In genomic region chr11:82547163-82547560, GRCh38 we compare ENCODE assay signal across 19 cellular contexts.
DNase-seq lines count a peak whose midpoint lies in the region; ATAC-seq and TF ChIP-seq lines count a peak whose summit lies in the region.
"Had no signal": no experiment of that assay in that cellular context is flagged by ENCODE, and none has a peak within 500 bp of the region (broad histone marks: within the 10 kb centered on the region; RNA-seq: fewer than 3 reads in every experiment).

No MANE protein-coding gene starts in this region.

- DNase-seq in NCI-H748 (lab: John Stamatoyannopoulos, UW; ENCODE audit: unreplicated experiment): peak; percentile 49
- no peak for DNase-seq in NCI-H748 treated with DMSO at 0.1 percent for 48 hours (lab: John Stamatoyannopoulos, UW)
- peak; percentile 93 for DNase-seq in NCI-H69 (lab: John Stamatoyannopoulos, UW)
- no peak for DNase-seq in endodermal cell
- peak; percentile 7 for DNase-seq in skeletal muscle cell (ENCODE audit: low read depth)
- DNase-seq in naive thymus-derived CD8-positive, alpha-beta T cell: no peak
- DNase-seq in foreskin melanocyte: no peak
- no peak for DNase-seq in BE2C
- DNase-seq: activated CD4-positive, alpha-beta T cell treated with anti-CD3 and anti-CD28 coated beads, Interleukin-2, amount 10 ng/mL, durations not matched to agents 24 days and 14 days; activated CD8-positive, alpha-beta memory T cell treated with anti-CD3 and anti-CD28 coated beads, Interleukin-2, amount 10 ng/mL, durations not matched to agents 7 days and 5 days; activated naive CD8-positive, alpha-beta T cell treated with anti-CD3 and anti-CD28 coated beads for 36 hours; heart right ventricle; mucosa of descending colon; NCI-H187 treated with DMSO at 0.1 percent for 48 hours; T-helper 1 cell had no signal

- H3K36me3 ChIP-seq in endodermal cell (ENCODE audit: control insufficient read depth, insufficient read depth, low read length) (no peaks in the 10 kb centered on the region), BE2C (no peaks in the 10 kb centered on the region)
- H3K36me3 ChIP-seq: BLaER1 treated with 17β-estradiol and CSF1 and Interleukin-3, amounts not matched to agents 10 nM and 100 nM; heart right ventricle; neutrophil had no signal

- peaks cover 4% of the 10 kb centered on the region for H3K4me1 Mint-ChIP-seq in endodermal cell
- H3K4me1 Mint-ChIP-seq in naive thymus-derived CD8-positive, alpha-beta T cell: no peaks in the 10 kb centered on the region
- H3K4me1 Mint-ChIP-seq: activated CD4-positive, alpha-beta T cell treated with anti-CD3 and anti-CD28 coated beads, Interleukin-2, amount 10 ng/mL, durations not matched to agents 24 days and 14 days; activated CD8-positive, alpha-beta memory T cell treated with anti-CD3 and anti-CD28 coated beads, Interleukin-2, amount 10 ng/mL, durations not matched to agents 7 days and 5 days; activated naive CD8-positive, alpha-beta T cell treated with anti-CD3 and anti-CD28 coated beads for 36 hours had no signal

- H3K9me3 Mint-ChIP-seq in endodermal cell: peaks cover 2% of the 10 kb centered on the region
- peaks cover 0 to 10% (median 0%) of the 10 kb centered on the region in 9 donors for H3K9me3 Mint-ChIP-seq in naive thymus-derived CD8-positive, alpha-beta T cell
- H3K9me3 Mint-ChIP-seq: activated CD4-positive, alpha-beta T cell treated with anti-CD3 and anti-CD28 coated beads, Interleukin-2, amount 10 ng/mL, durations not matched to agents 24 days and 14 days; activated naive CD8-positive, alpha-beta T cell treated with anti-CD3 and anti-CD28 coated beads for 36 hours had no signal

- TF ChIP-seq CTCF in endodermal cell (conservative IDR thresholded peaks at IDR 0.05) (no peak), BE2C (IDR thresholded peaks at IDR 0.05; ENCODE audit: low read depth, low read length) (no peak)

- ATAC-seq in naive thymus-derived CD8-positive, alpha-beta T cell: no peak
- ATAC-seq: A549; activated CD8-positive, alpha-beta memory T cell treated with anti-CD3 and anti-CD28 coated beads, Interleukin-2, amount 10 ng/mL, durations not matched to agents 7 days and 5 days; mucosa of descending colon had no signal

- no peaks in the 10 kb centered on the region for H3K27me3 ChIP-seq in endodermal cell (ENCODE audit: control insufficient read depth, insufficient read depth, low read length, poor library complexity, severe bottlenecking)
- H3K27me3 ChIP-seq in BE2C: no peaks in the 10 kb centered on the region
- H3K27me3 ChIP-seq: BLaER1 treated with 17β-estradiol and CSF1 and Interleukin-3, amounts not matched to agents 10 nM and 100 nM; heart right ventricle; neutrophil had no signal

- H3K4me3 ChIP-seq in endodermal cell (ENCODE audit: low read length) (no peak overlapping the region), skeletal muscle cell (ENCODE audit: low read depth, low read length) (no peak overlapping the region), BE2C (ENCODE audit: low read depth, low read length) (no peak overlapping the region)
- H3K4me3 ChIP-seq: A549; BLaER1 treated with 17β-estradiol and CSF1 and Interleukin-3, amounts not matched to agents 10 nM and 100 nM; heart right ventricle; mucosa of descending colon had no signal

- H3K27me3 Mint-ChIP-seq in endodermal cell (ENCODE audit: insufficient read depth): peaks cover 5% of the 10 kb centered on the region
- H3K27me3 Mint-ChIP-seq in naive thymus-derived CD8-positive, alpha-beta T cell: peaks cover 0 to 20% (median 4%) of the 10 kb centered on the region in 5 donors
- H3K27me3 Mint-ChIP-seq: activated CD4-positive, alpha-beta T cell treated with anti-CD3 and anti-CD28 coated beads, Interleukin-2, amount 10 ng/mL, durations not matched to agents 24 days and 14 days; activated CD8-positive, alpha-beta memory T cell treated with anti-CD3 and anti-CD28 coated beads, Interleukin-2, amount 10 ng/mL, durations not matched to agents 7 days and 5 days; activated naive CD8-positive, alpha-beta T cell treated with anti-CD3 and anti-CD28 coated beads for 36 hours had no signal

- no peaks in the 10 kb centered on the region for H3K9me3 ChIP-seq in endodermal cell (ENCODE audit: control insufficient read depth, low read length)
- H3K9me3 ChIP-seq in BE2C: no peaks in the 10 kb centered on the region
- H3K9me3 ChIP-seq: A549, mucosa of descending colon, neutrophil had no signal

- H3K27ac Mint-ChIP-seq in endodermal cell: no peak overlapping the region
- H3K27ac Mint-ChIP-seq in naive thymus-derived CD8-positive, alpha-beta T cell: no peak overlapping the region
- H3K27ac Mint-ChIP-seq: activated CD4-positive, alpha-beta T cell treated with anti-CD3 and anti-CD28 coated beads, Interleukin-2, amount 10 ng/mL, durations not matched to agents 24 days and 14 days; activated CD8-positive, alpha-beta memory T cell treated with anti-CD3 and anti-CD28 coated beads, Interleukin-2, amount 10 ng/mL, durations not matched to agents 7 days and 5 days; activated naive CD8-positive, alpha-beta T cell treated with anti-CD3 and anti-CD28 coated beads for 36 hours; IgD-negative memory B cell had no signal

- no peak overlapping the region for H3K4me3 Mint-ChIP-seq in endodermal cell
- H3K4me3 Mint-ChIP-seq in naive thymus-derived CD8-positive, alpha-beta T cell: no peak overlapping the region
- H3K4me3 Mint-ChIP-seq: activated CD4-positive, alpha-beta T cell treated with anti-CD3 and anti-CD28 coated beads, Interleukin-2, amount 10 ng/mL, durations not matched to agents 24 days and 14 days; activated CD8-positive, alpha-beta memory T cell treated with anti-CD3 and anti-CD28 coated beads, Interleukin-2, amount 10 ng/mL, durations not matched to agents 7 days and 5 days; activated naive CD8-positive, alpha-beta T cell treated with anti-CD3 and anti-CD28 coated beads for 36 hours; IgD-negative memory B cell had no signal

- no peaks in the 10 kb centered on the region for H3K36me3 Mint-ChIP-seq in endodermal cell (ENCODE audit: low read depth)
- H3K36me3 Mint-ChIP-seq in naive thymus-derived CD8-positive, alpha-beta T cell: no peaks in the 10 kb centered on the region
- H3K36me3 Mint-ChIP-seq: activated CD8-positive, alpha-beta memory T cell treated with anti-CD3 and anti-CD28 coated beads, Interleukin-2, amount 10 ng/mL, durations not matched to agents 7 days and 5 days; activated naive CD8-positive, alpha-beta T cell treated with anti-CD3 and anti-CD28 coated beads for 36 hours had no signal

- no peak overlapping the region for H3K9ac ChIP-seq in endodermal cell (ENCODE audit: extremely low read depth, low read length, poor library complexity, severe bottlenecking)
- H3K9ac ChIP-seq: BLaER1 treated with 17β-estradiol and CSF1 and Interleukin-3, amounts not matched to agents 10 nM and 100 nM had no signal

- peaks cover 2% of the 10 kb centered on the region for H3K4me1 ChIP-seq in endodermal cell (ENCODE audit: control insufficient read depth, insufficient read depth, low read length)
- H3K4me1 ChIP-seq in BE2C: no peaks in the 10 kb centered on the region
- H3K4me1 ChIP-seq: A549 had no signal

- POLR2A ChIA-PET in naive thymus-derived CD8-positive, alpha-beta T cell (lab: Charles Lee): no interaction called here

- peak overlapping the region; percentile 42 for H3K27ac ChIP-seq in endodermal cell (ENCODE audit: low read depth, low read length)
- H3K27ac ChIP-seq: A549; BLaER1 treated with 17β-estradiol and CSF1 and Interleukin-3, amounts not matched to agents 10 nM and 100 nM; heart right ventricle; neutrophil had no signal

Comparison
In these comparisons a context has a peak if more than half of its experiments do, and no peak if none do; other contexts are left out.
1. DNase-seq: peak in NCI-H748 (single experiment), NCI-H69 (single experiment) and skeletal muscle cell (single experiment); none in NCI-H748 treated with DMSO at 0.1 percent for 48 hours (single experiment), endodermal cell (single experiment), naive thymus-derived CD8-positive, alpha-beta T cell (0 of 10), foreskin melanocyte (single experiment) and BE2C (single experiment).